Comparison of ENCODE assay signal across 8 cellular contexts in the genomic region with DNA sequence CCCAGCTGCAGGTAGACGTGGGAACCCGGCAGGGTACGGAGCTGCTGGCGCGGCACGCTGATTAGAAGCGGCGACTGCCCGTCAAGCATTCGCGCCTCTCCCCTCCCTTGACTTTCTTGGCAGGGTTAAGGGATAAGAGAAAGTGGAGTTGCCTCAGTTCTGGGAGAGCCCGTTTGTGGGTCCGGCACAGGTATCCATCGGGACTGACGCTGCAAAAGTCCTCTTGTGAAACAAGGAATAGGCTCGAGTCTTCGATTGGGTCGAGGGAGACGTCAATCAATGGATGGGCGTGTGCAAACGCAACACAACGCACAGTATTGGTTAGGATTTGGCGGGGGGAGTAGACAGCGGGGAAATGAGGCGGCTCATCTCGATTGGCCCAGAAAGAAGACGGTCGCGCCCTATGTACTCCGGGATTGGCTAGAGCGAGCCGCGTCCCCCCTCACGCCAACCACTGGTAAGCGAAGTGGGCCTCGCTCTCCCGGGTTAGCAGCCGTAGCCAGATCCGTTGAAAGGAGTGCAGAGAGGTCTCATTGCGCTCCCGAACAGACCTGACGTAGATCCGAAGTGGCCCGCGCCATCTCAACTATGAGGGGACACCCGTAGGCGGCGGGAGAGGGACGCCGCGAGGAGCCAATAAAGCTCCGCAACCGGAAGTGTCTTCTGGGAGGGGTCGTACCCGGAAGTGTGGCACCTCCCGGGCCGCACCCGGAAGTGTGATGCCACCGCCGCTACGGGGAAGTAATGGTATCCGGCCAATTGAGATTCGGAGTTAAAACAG. TPM values are rescaled to one million over a fixed set of nuclear protein-coding genes. Genes with fewer than 3 reads are reported as not detected.
DNase-seq lines count a peak whose midpoint lies in the region; ATAC-seq and TF ChIP-seq lines count a peak whose summit lies in the region.

A gene (plus strand): TSS at position 713 of the 781 bp plus-strand sequence. CDS start 296 bp downstream, outside the sequence.

- DNase-seq in AG08396 (ENCODE audit: low spot score): peak; percentile 99
- DNase-seq in NCI-H345 treated with DMSO at 0.1 percent for 48 hours (lab: John Stamatoyannopoulos, UW; ENCODE audit: unreplicated experiment): peak; percentile 92
- DNase-seq in activated CD4-positive, CD25-positive, alpha-beta regulatory T cell (lab: John Stamatoyannopoulos, UW): peak; percentile 88 to 93 (median 90)
- DNase-seq in central memory CD4-positive, alpha-beta T cell: peak; percentile 97
- peak; percentile 99 for DNase-seq in inferior parietal cortex (ENCODE audit: extremely low spot score)
- DNase-seq in spleen: peak; percentile 98

- peak within 1 kb of the TSS; percentile 50 to 90 (median 78) for H3K4me3 ChIP-seq in spleen

- peaks cover 8 to 57% (median 35%) of the 10 kb centered on the region in 6 donors for H3K4me1 ChIP-seq in spleen

- no peaks in the 10 kb centered on the region for H3K9me3 ChIP-seq in spleen

- intact Hi-C loops in spleen (cut with DNase I; ENCODE audit: low total_unique reads): no loop called here

- ATAC-seq in GM19023 (IDR thresholded peaks at IDR 0.05; ENCODE audit: unreplicated experiment) (peak; percentile 98), HG03280 (IDR thresholded peaks at IDR 0.05; ENCODE audit: unreplicated experiment) (peak; percentile 97)

- H3K36me3 ChIP-seq in spleen: peaks cover 0 to 31% (median 27%) of the 10 kb centered on the region in 6 donors

- TF ChIP-seq CTCF in spleen (IDR thresholded peaks at IDR 0.05 in 8 of 11, conservative IDR thresholded peaks at IDR 0.05 in 3 of 11): peak in 4 of 11 experiments; percentile 10 to 28 (median 18)

- WGBS in spleen, 5 donors: 0 to 1% (median 0%) methylated on average over 49 to 63 of the region's 63 CpGs

- H3K27me3 ChIP-seq in spleen (replicated peaks in 1 of 7): no peaks in the 10 kb centered on the region

- peak; percentile 2 to 67 (median 46) for TF ChIP-seq POLR2A in spleen (IDR thresholded peaks at IDR 0.05)

- H3K27ac ChIP-seq in spleen: peak within 1 kb of the TSS; percentile 93 to 99 (median 98)

RNA-seq across cellular contexts. Expression of the gene that starts here (rescaled TPM):
- 10 to 100 TPM; 32.7 to 71.0 (median 56.4) TPM for total RNA-seq in spleen
- polyA plus RNA-seq in spleen: 10 to 100 TPM in 2 of 3 donors, 1 to 10 TPM in 1; 7.5 to 16.0 (median 11.2) TPM

Comparison
In these comparisons a context has a peak if more than half of its experiments do, and no peak if none do; other contexts are left out.
1. Peak in every context shown above with its lines: DNase-seq, ATAC-seq, H3K4me3 ChIP-seq and H3K27ac ChIP-seq.